In the genomic region with DNA sequence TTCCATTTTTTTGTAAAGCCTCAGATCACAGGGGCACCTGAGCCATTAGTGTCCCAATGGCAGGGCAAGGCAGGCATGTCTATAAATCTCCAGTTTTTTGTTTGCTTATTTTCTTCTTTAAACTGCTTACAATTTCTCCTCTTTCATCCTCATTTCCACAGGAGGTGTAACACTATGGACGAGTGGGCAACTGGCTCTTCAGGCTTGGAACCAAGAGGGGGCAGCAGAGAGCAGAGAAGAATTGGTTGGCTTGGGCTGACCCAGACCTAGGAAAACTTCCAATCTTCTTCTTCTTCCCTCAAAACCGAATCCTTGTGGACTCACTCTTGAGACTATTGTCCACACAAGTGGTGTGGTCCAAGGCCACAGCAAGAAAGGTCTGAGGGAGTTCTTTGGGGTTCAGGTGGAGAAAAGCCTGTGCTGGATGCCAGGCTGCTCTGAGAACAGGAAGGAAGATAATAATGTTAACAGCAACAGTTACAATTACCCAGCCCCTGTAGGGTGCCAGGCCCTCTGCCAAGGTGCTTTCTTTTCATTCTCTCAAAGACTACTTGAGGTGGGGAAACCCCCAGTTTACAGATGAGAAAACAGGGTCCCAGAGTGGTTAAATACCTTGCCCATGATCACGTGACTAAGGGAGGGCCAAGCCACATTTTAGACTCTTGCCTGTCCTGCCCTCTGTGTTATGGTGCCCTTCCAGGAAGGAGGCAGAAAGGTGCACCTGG, we compare ENCODE assay signal across 8 cellular contexts.
A peak's percentile ranks its signal among the peaks of the same experiment; 100 is the strongest.
DNase-seq lines count a peak whose midpoint lies in the region; ATAC-seq and TF ChIP-seq lines count a peak whose summit lies in the region.

No MANE protein-coding gene starts in this region.

- peak; percentile 19 for DNase-seq in DMS153 (lab: John Stamatoyannopoulos, UW)
- DNase-seq in HT1080 (ENCODE audit: low read depth), result peak; percentile 46
- DNase-seq in SK-N-DZ (ENCODE audit: low spot score), result peak; percentile 41
- peak; percentile 70 to 73 for DNase-seq in cardiac fibroblast (ENCODE audit: low read depth in 2 of 2)
- peak; percentile 42 for DNase-seq in kidney glomerular epithelial cell (lab: John Stamatoyannopoulos, UW)
- peak; percentile 22 for DNase-seq in stimulated activated CD4-positive, alpha-beta T cell treated with anti-CD3 and anti-CD28 coated beads, Interleukin-4, amount 100 ng/mL, for 1 hour
- no peak for DNase-seq in NCI-H1048 (lab: John Stamatoyannopoulos, UW)

- peak; percentile 54 for ATAC-seq in GM19397 (IDR thresholded peaks at IDR 0.05; ENCODE audit: unreplicated experiment)

- TF ChIP-seq CTCF in cardiac fibroblast (IDR thresholded peaks at IDR 0.05; ENCODE audit: low read depth, low read length), result peak; percentile 95

- H3K4me3 ChIP-seq in cardiac fibroblast (replicated peaks in 1 of 2; ENCODE audit: low read depth in 2 of 2, low read length in 2 of 2), result no peak overlapping the region
